Comparison of ENCODE assay signal across 7 cellular contexts in the genomic region with DNA sequence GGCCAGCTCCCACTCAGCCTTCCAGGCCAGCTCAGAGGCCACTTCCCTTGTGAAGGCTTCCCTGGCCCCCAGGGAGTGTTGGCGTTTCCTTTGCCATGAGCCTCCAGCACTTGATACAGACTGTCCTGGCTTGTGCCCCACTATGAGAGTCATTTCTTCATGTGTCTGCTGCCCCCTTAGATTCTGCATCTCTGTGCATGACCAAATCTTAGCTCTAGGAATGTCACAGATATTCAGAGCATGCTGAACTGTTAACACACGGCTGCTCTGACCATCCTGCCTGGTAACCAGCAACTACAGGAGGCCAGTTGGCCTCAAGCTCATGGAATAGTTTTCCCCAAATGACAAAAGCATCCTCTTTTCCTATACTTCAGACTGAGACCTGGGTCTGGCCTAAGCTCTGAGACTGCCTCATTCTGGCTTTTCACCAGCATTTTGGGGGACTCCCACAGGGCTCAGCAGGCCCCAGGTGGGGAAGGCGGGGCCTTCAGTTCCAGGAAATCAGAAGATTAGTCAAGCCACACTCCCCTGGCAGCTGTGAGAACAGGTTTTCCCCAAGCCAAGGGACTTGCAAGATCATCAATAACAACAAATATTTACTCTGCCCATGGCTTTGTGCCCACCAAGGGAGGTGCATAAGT.
DNase-seq lines count a peak whose midpoint lies in the region; ATAC-seq and TF ChIP-seq lines count a peak whose summit lies in the region.

No MANE protein-coding gene starts in this region.

- no peak for TF ChIP-seq CTCF in IMR-90 (conservative IDR thresholded peaks at IDR 0.05; ENCODE audit: low read depth, low read length)

- POLR2A ChIA-PET in IMR-90 (lab: Charles Lee; ENCODE audit: unreplicated experiment) = no interaction called here

- no peak overlapping the region for H3K4me3 ChIP-seq in IMR-90 (ENCODE audit: insufficient read depth, low read depth, low read length)
- H3K4me3 ChIP-seq in mesenchymal stem cell (ENCODE audit: insufficient read depth in 1 of 2, low read depth in 1 of 2, low read length in 2 of 2) = no peak overlapping the region

- H3K4me2 ChIP-seq in IMR-90 (ENCODE audit: low read depth, low read length) (no peak overlapping the region), mesenchymal stem cell (ENCODE audit: low read length, poor library complexity, severe bottlenecking) (no peak overlapping the region)

- intact Hi-C loops in IMR-90 (cut with micrococcal nuclease) = no loop called here

- in situ Hi-C loops in IMR-90 (cut with MboI; ENCODE audit: low sequenced_read_pairs) = loop anchor here (5.0 kb wide), 1 partner anchor 50 kb away; no protein-coding TSS in a partner anchor

- H4K91ac ChIP-seq in IMR-90 (ENCODE audit: insufficient read depth, low read depth, low read length) (peak overlapping the region; percentile 46; the same call in 1 of the 2 replicates), mesenchymal stem cell (ENCODE audit: low read length) (no peak overlapping the region)

- H2BK5ac ChIP-seq in IMR-90 (ENCODE audit: low read depth, low read length, poor library complexity, severe bottlenecking) (peak overlapping the region; percentile 21), mesenchymal stem cell (ENCODE audit: low read depth, low read length, poor library complexity, severe bottlenecking) (no peak overlapping the region)

- no peaks in the 10 kb centered on the region for H4K20me1 ChIP-seq in IMR-90 (ENCODE audit: insufficient read depth, low read length)

- no peak overlapping the region for H2BK12ac ChIP-seq in mesenchymal stem cell (ENCODE audit: low read length in 2 of 2)

- DNase-seq in GM19240 (ENCODE audit: insufficient read length, low spot score) (peak; percentile 73), IMR-90 (peak; percentile 28), mesenchymal stem cell (no peak), UCSD-AML1 (lab: John Stamatoyannopoulos, UW; ENCODE audit: unreplicated experiment) (no peak), GDM1 (lab: John Stamatoyannopoulos, UW) (no peak), GF-D8 (lab: John Stamatoyannopoulos, UW) (no peak)
- DNase-seq in activated CD8-positive, alpha-beta memory T cell treated with anti-CD3 and anti-CD28 coated beads, Interleukin-2, amount 50 U/mL, for 4 hours = peak; percentile 69

- CTCF ChIA-PET in IMR-90 (lab: Yijun Ruan, JAX) = interaction anchor here (1.3 kb wide), 1 partner anchor 94 kb away, joined by 4 read pairs; no protein-coding TSS in a partner anchor

- no peak overlapping the region for H2AK9ac ChIP-seq in IMR-90 (replicated peaks; ENCODE audit: low read depth, low read length, poor library complexity)

- H4K8ac ChIP-seq in IMR-90 (ENCODE audit: low read depth in 2 of 2, low read length in 2 of 2) (peak overlapping the region in 1 of 2 experiments; percentile 10; a peak in 1 of 4 replicates), mesenchymal stem cell (ENCODE audit: low read length) (no peak overlapping the region)

- TF ChIP-seq POLR2A in IMR-90 (IDR thresholded peaks at IDR 0.05; ENCODE audit: low read depth, low read length) = no peak

- H3K79me1 ChIP-seq in IMR-90 (ENCODE audit: low read depth in 1 of 2, low read length in 2 of 2) = peaks cover 0 to 12% of the 10 kb centered on the region in 2 experiments; a peak in 2 of 4 replicates
- no peaks in the 10 kb centered on the region for H3K79me1 ChIP-seq in mesenchymal stem cell (replicated peaks; ENCODE audit: low read length, poor library complexity, severe bottlenecking)

- H3K18ac ChIP-seq in IMR-90 (ENCODE audit: low read depth, low read length) (peak overlapping the region; percentile 5; the same call in 1 of the 2 replicates), mesenchymal stem cell (ENCODE audit: low read depth in 1 of 2, low read length in 2 of 2) (peak overlapping the region in 1 of 2 experiments; percentile 23)

- H3K23ac ChIP-seq in IMR-90 (ENCODE audit: low read depth, low read length) = no peak overlapping the region
- no peak overlapping the region for H3K23ac ChIP-seq in mesenchymal stem cell (ENCODE audit: low read length in 2 of 2)

- peak overlapping the region; percentile 16; the same call in 1 of the 2 replicates for H4K5ac ChIP-seq in IMR-90 (ENCODE audit: low read depth, low read length)

- H3K9ac ChIP-seq in IMR-90 (ENCODE audit: low read depth, low read length) (no peak overlapping the region), mesenchymal stem cell (ENCODE audit: low read length) (no peak overlapping the region)

- BruUV-seq in IMR-90 (replicated peaks; lab: Mats Ljungman, UMichigan) = no TSS peak

- H2BK15ac ChIP-seq in IMR-90 (ENCODE audit: low read depth, low read length) (peak overlapping the region; percentile 63; the same call in 1 of the 3 replicates), mesenchymal stem cell (ENCODE audit: low read depth, poor library complexity, severe bottlenecking) (no peak overlapping the region)

- TF ChIP-seq RAD21 in IMR-90 (IDR thresholded peaks at IDR 0.05; ENCODE audit: low read length) = no peak

- H3K14ac ChIP-seq in IMR-90 (replicated peaks; ENCODE audit: low read depth, low read length) (peak overlapping the region; percentile 10; the same call in 1 of the 2 replicates), mesenchymal stem cell (ENCODE audit: low read length in 2 of 2) (no peak overlapping the region)

- H3K4ac ChIP-seq in IMR-90 (ENCODE audit: low read depth, low read length) = peak overlapping the region; percentile 25
- no peak overlapping the region for H3K4ac ChIP-seq in mesenchymal stem cell (ENCODE audit: low read depth in 1 of 2, low read length in 2 of 2)

- dilution Hi-C loops in IMR-90 (cut with HindIII; ENCODE audit: low sequenced_read_pairs, unreplicated experiment) = no loop called here

- H3K9me3 ChIP-seq in IMR-90 (ENCODE audit: control insufficient read depth, insufficient read depth, low read length) = no peaks in the 10 kb centered on the region
- no peaks in the 10 kb centered on the region for H3K9me3 ChIP-seq in mesenchymal stem cell (ENCODE audit: control insufficient read depth, low read length)

- H3K56ac ChIP-seq in IMR-90 (ENCODE audit: extremely low read depth, insufficient read depth, low read length) = no peak overlapping the region

- H2BK20ac ChIP-seq in IMR-90 (ENCODE audit: low read depth, low read length) = no peak overlapping the region

- peaks cover 39% of the 10 kb centered on the region for H3K4me1 ChIP-seq in IMR-90 (ENCODE audit: control insufficient read depth, insufficient read depth, low read length)
- H3K4me1 ChIP-seq in mesenchymal stem cell (ENCODE audit: control insufficient read depth, insufficient read depth, low read depth, low read length) = peaks cover 46% of the 10 kb centered on the region

- peaks cover 43% of the 10 kb centered on the region for H3K9me1 ChIP-seq in IMR-90 (ENCODE audit: insufficient read depth, low read length)

- H3K27ac ChIP-seq in IMR-90 (ENCODE audit: insufficient read depth, low read length) (peak overlapping the region; percentile 19; the same call in 1 of the 2 replicates), mesenchymal stem cell (ENCODE audit: low read length, poor library complexity, severe bottlenecking) (peak overlapping the region; percentile 7)

- H2BK120ac ChIP-seq in IMR-90 (ENCODE audit: low read depth, low read length) (peak overlapping the region; percentile 27), mesenchymal stem cell (ENCODE audit: low read depth, low read length) (no peak overlapping the region)

- no peaks in the 10 kb centered on the region for H3K36me3 ChIP-seq in IMR-90 (ENCODE audit: control insufficient read depth, insufficient read depth, low read length)
- no peaks in the 10 kb centered on the region for H3K36me3 ChIP-seq in mesenchymal stem cell (ENCODE audit: control insufficient read depth in 1 of 2, insufficient read depth in 2 of 2, low read depth in 1 of 2, low read length in 2 of 2)

- H3K27me3 ChIP-seq in IMR-90 (ENCODE audit: control insufficient read depth, insufficient read depth, low read length) (no peaks in the 10 kb centered on the region), mesenchymal stem cell (ENCODE audit: control insufficient read depth in 1 of 2, insufficient read depth in 1 of 2, low read length in 2 of 2) (peaks cover 0 to 5% of the 10 kb centered on the region in 2 experiments)

- no peak overlapping the region for H2AFZ ChIP-seq in IMR-90 (replicated peaks; ENCODE audit: low read length, poor library complexity)
- no peak overlapping the region for H2AFZ ChIP-seq in mesenchymal stem cell (ENCODE audit: low read depth, low read length)

- WGBS in IMR-90 (ENCODE audit: extremely low coverage in 2 of 2, insufficient read length in 1 of 2), 2 experiments = 70% methylated on average over 2 of the region's 3 CpGs; no CpG with 5 or more reads in 1 of the 2 experiments
- WGBS in mesenchymal stem cell = 75% methylated on average over 3 of the region's 3 CpGs

- H2AK5ac ChIP-seq in IMR-90 (ENCODE audit: low read depth, low read length) (peak overlapping the region; percentile 27; the same call in 1 of the 2 replicates), mesenchymal stem cell (ENCODE audit: low read length, severe bottlenecking) (peak overlapping the region; percentile 58)

- no peak for ATAC-seq in IMR-90 (ENCODE audit: low read depth)

TF ChIP-seq in IMR-90, 13 proteins besides CTCF, POLR2A, EP300 and RAD21:
- TF ChIP-seq RCOR1 (IDR thresholded peaks at IDR 0.05; ENCODE audit: insufficient replicate concordance, low read length) = no peak
- no peak for TF ChIP-seq MAZ (IDR thresholded peaks at IDR 0.05; ENCODE audit: borderline replicate concordance, low read depth, low read length)
- TF ChIP-seq BHLHE40 (IDR thresholded peaks at IDR 0.05; ENCODE audit: low read depth, low read length) = no peak
- TF ChIP-seq MAFK (IDR thresholded peaks at IDR 0.05; ENCODE audit: low read depth, low read length) = no peak
- no peak for TF ChIP-seq RFX5 (IDR thresholded peaks at IDR 0.05; ENCODE audit: low read depth, low read length)
- TF ChIP-seq MXI1 (IDR thresholded peaks at IDR 0.05; ENCODE audit: borderline replicate concordance, low read depth, low read length) = no peak
- TF ChIP-seq CHD1 (IDR thresholded peaks at IDR 0.05; ENCODE audit: low read depth, low read length) = no peak

Comparison
In these comparisons a context has a peak if more than half of its experiments do, and no peak if none do; other contexts are left out.
1. DNase-seq: peak in GM19240 (single experiment), IMR-90 (single experiment) and activated CD8-positive, alpha-beta memory T cell treated with anti-CD3 and anti-CD28 coated beads, Interleukin-2, amount 50 U/mL, for 4 hours (single experiment); none in mesenchymal stem cell (single experiment), UCSD-AML1 (single experiment), GDM1 (single experiment) and GF-D8 (single experiment).